ENCODE assay signal across 14 cellular contexts in the genomic region with DNA sequence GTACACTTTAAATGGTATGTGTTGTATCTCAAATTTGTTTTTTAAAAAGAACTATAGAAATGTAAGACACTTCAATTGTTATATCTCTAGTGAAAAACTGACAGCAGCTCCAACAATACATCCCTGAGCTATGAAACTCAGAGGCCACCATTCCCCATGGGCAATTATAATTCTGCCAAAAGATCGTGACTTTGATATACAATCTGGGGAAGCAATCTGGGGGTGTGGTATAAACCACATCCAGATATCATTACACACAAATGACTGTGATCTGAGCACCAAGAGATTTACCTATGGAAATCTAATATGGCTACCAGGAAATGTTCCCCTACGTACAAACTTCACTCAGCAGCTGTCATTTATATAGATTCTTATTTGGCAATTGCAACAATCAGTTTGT.
"Had no signal": no experiment of that assay in that cellular context is flagged by ENCODE, and none has a peak within 500 bp of the region (broad histone marks: within the 10 kb centered on the region; RNA-seq: fewer than 3 reads in every experiment).

No MANE protein-coding gene starts in this region.

- ATAC-seq: activated T-helper 17 cell treated with anti-CD3 and anti-CD28 coated beads, Interleukin-2, amount 50 U/mL, for 72 hours; gastroesophageal sphincter; left lobe of liver; naive thymus-derived CD4-positive, alpha-beta T cell; stimulated activated memory B cell treated with anti-CD40 and anti-IgM and Interleukin-4, amounts not matched to agents 10 μg/mL and 1 μg/mL and 100 μg/mL, for 72 hours had no signal

- FAIRE-seq: islet of Langerhans, urothelium cell line had no signal

- DNase-seq: activated CD4-positive, CD25-positive, alpha-beta regulatory T cell treated with anti-CD3 and anti-CD28 coated beads, Interleukin-2, amount 50 U/mL, for 72 hours; activated naive CD4-positive, alpha-beta T cell treated with anti-CD3 and anti-CD28 coated beads, Interleukin-2, amount 10 ng/mL, durations not matched to agents 7 days and 5 days; erythroblast; naive thymus-derived CD4-positive, alpha-beta T cell; posterior cingulate gyrus; stimulated activated CD4-positive, alpha-beta T cell treated with anti-CD3 and anti-CD28 coated beads, Interleukin-2, amount 100 ng/mL, for 48 hours; T-helper 9 cell; tibial artery had no signal

- H3K36me3 ChIP-seq: gastroesophageal sphincter, tibial artery had no signal

- H3K4me1 ChIP-seq: gastroesophageal sphincter had no signal

- H3K4me3 ChIP-seq: gastroesophageal sphincter, tibial artery had no signal

- H3K27me3 ChIP-seq: gastroesophageal sphincter, tibial artery had no signal

- H3K9me3 ChIP-seq: gastroesophageal sphincter, tibial artery had no signal

- H3K27ac ChIP-seq: gastroesophageal sphincter, tibial artery had no signal
